In genomic region chr9:101463397-101463796, GRCh38 we compare ENCODE assay signal across 23 cellular contexts. TPM values are rescaled to one million over a fixed set of nuclear protein-coding genes. Genes with fewer than 3 reads are reported as not detected.
DNase-seq lines count a peak whose midpoint lies in the region; ATAC-seq and TF ChIP-seq lines count a peak whose summit lies in the region.
"Had no signal": no experiment of that assay in that cellular context is flagged by ENCODE, and none has a peak within 500 bp of the region (broad histone marks: within the 10 kb centered on the region; RNA-seq: fewer than 3 reads in every experiment).

No MANE protein-coding gene starts in this region.

- H3K36me3 ChIP-seq in neural progenitor cell = no peaks in the 10 kb centered on the region
- no peaks in the 10 kb centered on the region for H3K36me3 ChIP-seq in osteoblast (ENCODE audit: insufficient read depth, low read length)
- H3K36me3 ChIP-seq: heart right ventricle had no signal

- H4K20me1 ChIP-seq in neural progenitor cell (ENCODE audit: low read depth) (no peaks in the 10 kb centered on the region), osteoblast (ENCODE audit: insufficient read depth, low read length) (no peaks in the 10 kb centered on the region)

- H2AFZ ChIP-seq in neural progenitor cell (replicated peaks) (no peak overlapping the region), osteoblast (ENCODE audit: low read length) (no peak overlapping the region)

- TF ChIP-seq CTCF in HFFc6 (IDR thresholded peaks at IDR 0.05) (no peak), neural progenitor cell (IDR thresholded peaks at IDR 0.05) (no peak), osteoblast (IDR thresholded peaks at IDR 0.05; ENCODE audit: extremely low read depth, low read depth, low read length) (no peak)

- H3K27ac ChIP-seq in neural progenitor cell = no peak overlapping the region
- no peak overlapping the region for H3K27ac ChIP-seq in osteoblast (ENCODE audit: low read depth, low read length)
- H3K27ac ChIP-seq: heart right ventricle had no signal

- no peaks in the 10 kb centered on the region for H3F3A ChIP-seq in neural progenitor cell (ENCODE audit: low read depth)

- H3K27ac Mint-ChIP-seq in HFFc6 (peak overlapping the region; percentile 62), neural progenitor cell (no peak overlapping the region)
- H3K27ac Mint-ChIP-seq: CD8-positive, alpha-beta memory T cell; memory B cell; naive thymus-derived CD8-positive, alpha-beta T cell had no signal

- H3K4me3 Mint-ChIP-seq in HFFc6 (peak overlapping the region; percentile 56), neural progenitor cell (no peak overlapping the region)
- H3K4me3 Mint-ChIP-seq: CD8-positive, alpha-beta memory T cell; memory B cell; naive thymus-derived CD8-positive, alpha-beta T cell had no signal

- peak; percentile 27 for ATAC-seq in SK-N-SH treated with all-trans-retinoic acid at 6 μM for 48 hours
- no peak for ATAC-seq in left lobe of liver
- ATAC-seq: heart right ventricle; naive thymus-derived CD8-positive, alpha-beta T cell; Right ventricle myocardium inferior had no signal

- H3K4me1 Mint-ChIP-seq in HFFc6 (ENCODE audit: low read depth) = peaks cover 51% of the 10 kb centered on the region
- peaks cover 14% of the 10 kb centered on the region for H3K4me1 Mint-ChIP-seq in neural progenitor cell
- H3K4me1 Mint-ChIP-seq: CD8-positive, alpha-beta memory T cell; memory B cell; naive thymus-derived CD8-positive, alpha-beta T cell had no signal

- no peak overlapping the region for H3K4me3 ChIP-seq in neural progenitor cell
- no peak overlapping the region for H3K4me3 ChIP-seq in osteoblast (ENCODE audit: insufficient read depth, low read length)
- H3K4me3 ChIP-seq: heart right ventricle had no signal

- H3K79me2 ChIP-seq in neural progenitor cell (ENCODE audit: low read depth) (no peaks in the 10 kb centered on the region), osteoblast (ENCODE audit: insufficient read depth, low read length) (no peaks in the 10 kb centered on the region)

- no peaks in the 10 kb centered on the region for H3K9me3 Mint-ChIP-seq in HFFc6
- H3K9me3 Mint-ChIP-seq in neural progenitor cell = peaks cover 5% of the 10 kb centered on the region
- H3K9me3 Mint-ChIP-seq: CD8-positive, alpha-beta memory T cell; memory B cell; naive thymus-derived CD8-positive, alpha-beta T cell had no signal

- H3K27me3 Mint-ChIP-seq in HFFc6 (ENCODE audit: insufficient read depth) (no peaks in the 10 kb centered on the region; the same call in 1 of the 2 replicates), neural progenitor cell (ENCODE audit: insufficient read depth, low read depth) (peaks cover 5% of the 10 kb centered on the region)

- H3K9me3 ChIP-seq in neural progenitor cell (ENCODE audit: low read depth) = no peaks in the 10 kb centered on the region
- no peaks in the 10 kb centered on the region for H3K9me3 ChIP-seq in osteoblast (ENCODE audit: low read depth, low read length)
- H3K9me3 ChIP-seq: heart right ventricle had no signal

- no peak overlapping the region for H3K9ac ChIP-seq in neural progenitor cell

- H3K36me3 Mint-ChIP-seq in HFFc6 (ENCODE audit: low read depth) (no peaks in the 10 kb centered on the region), neural progenitor cell (peaks cover 4% of the 10 kb centered on the region)
- H3K36me3 Mint-ChIP-seq: CD8-positive, alpha-beta memory T cell; memory B cell; naive thymus-derived CD8-positive, alpha-beta T cell had no signal

- H3K27me3 ChIP-seq in neural progenitor cell (no peaks in the 10 kb centered on the region), osteoblast (ENCODE audit: insufficient read depth, low read length) (no peaks in the 10 kb centered on the region)

- H3K4me2 ChIP-seq in neural progenitor cell (no peak overlapping the region), osteoblast (ENCODE audit: insufficient read depth, low read length) (no peak overlapping the region)

- DNase-seq in EL (peak; percentile 54), HFFc6 (peak; percentile 57), fibroblast of gingiva (ENCODE audit: low read depth) (peak; percentile 45), neural progenitor cell (ENCODE audit: low spot score) (no peak), osteoblast (ENCODE audit: insufficient read length, low spot score, missing footprints) (no peak), NCI-H146 treated with DMSO at 0.1 percent for 48 hours (lab: John Stamatoyannopoulos, UW; ENCODE audit: unreplicated experiment) (no peak), left lobe of liver (ENCODE audit: low spot score) (no peak)
- DNase-seq: activated gamma-delta T cell; anterior cingulate cortex; CD8-positive, alpha-beta memory T cell; cortex of kidney; heart right ventricle; naive thymus-derived CD8-positive, alpha-beta T cell; NCI-H187; posterior cingulate gyrus; stimulated activated CD4-positive, alpha-beta T cell treated with anti-CD3 and anti-CD28 coated beads, Interleukin-4, amount 100 ng/mL, for 1 hour had no signal

- peaks cover 13% of the 10 kb centered on the region for H3K4me1 ChIP-seq in neural progenitor cell
- no peaks in the 10 kb centered on the region for H3K4me1 ChIP-seq in osteoblast (ENCODE audit: insufficient read depth, low read length)

TF ChIP-seq in SK-N-SH treated with all-trans-retinoic acid at 6 μM for 48 hours, 23 proteins besides CTCF, POLR2A, EP300 and RAD21:
- no peak for TF ChIP-seq ZC3H10 (CRISPR knock-in tag; IDR thresholded peaks at IDR 0.05)
- TF ChIP-seq PPARA (CRISPR knock-in tag; IDR thresholded peaks at IDR 0.05; ENCODE audit: borderline replicate concordance) = no peak
- TF ChIP-seq GLIS3 (CRISPR knock-in tag; IDR thresholded peaks at IDR 0.05) = no peak
- no peak for TF ChIP-seq CREB5 (CRISPR knock-in tag; IDR thresholded peaks at IDR 0.05; ENCODE audit: low read depth)
- no peak; the same call in none of the 2 replicates for TF ChIP-seq ZFP30 (CRISPR knock-in tag; IDR thresholded peaks at IDR 0.05)
- TF ChIP-seq CSRNP3 (CRISPR knock-in tag; IDR thresholded peaks at IDR 0.05) = no peak
- TF ChIP-seq ZNF70 (CRISPR knock-in tag; IDR thresholded peaks at IDR 0.05) = no peak
- TF ChIP-seq OSR1 (CRISPR knock-in tag; IDR thresholded peaks at IDR 0.05) = no peak
- no peak for TF ChIP-seq ZNF8 (CRISPR knock-in tag; IDR thresholded peaks at IDR 0.05)
- TF ChIP-seq TOX (CRISPR knock-in tag; IDR thresholded peaks at IDR 0.05; ENCODE audit: borderline replicate concordance) = no peak
- TF ChIP-seq TCF4 (CRISPR knock-in tag; IDR thresholded peaks at IDR 0.05; ENCODE audit: borderline replicate concordance) = no peak
- TF ChIP-seq RARB (CRISPR knock-in tag; IDR thresholded peaks at IDR 0.05) = no peak
- TF ChIP-seq PATZ1 (CRISPR knock-in tag; IDR thresholded peaks at IDR 0.05; ENCODE audit: borderline replicate concordance) = no peak
- no peak for TF ChIP-seq BACH2 (CRISPR knock-in tag; IDR thresholded peaks at IDR 0.05; ENCODE audit: borderline replicate concordance)
TF ChIP-seq in SK-N-SH treated with all-trans-retinoic acid at 6 μM for 48 hours: peak in this region for 0.

RNA-seq across cellular contexts. Expression of gene ALDOB, which starts 27.8 kb away (rescaled TPM):
- not detected for total RNA-seq in HFFc6 (2021; fragmentation: NEBNext Ultra II Directional; extraction: Animal tissue kit (Norgen Biotek cat#: 25700))
- not detected in 2 replicates for total RNA-seq in neural progenitor cell (ENCODE audit: low replicate concordance)
- total RNA-seq in osteoblast = not detected in 2 replicates
- 4,002 TPM for total RNA-seq in left lobe of liver
- total RNA-seq: CD8-positive, alpha-beta memory T cell; epithelial cell of proximal tubule; HT-29; naive thymus-derived CD8-positive, alpha-beta T cell; T-helper 1 cell treated with Interleukin-12 subunit alpha and Interleukin-12 subunit beta and Interleukin-4 antibody, amounts not matched to agents 30 ng/mL and 1 ng/mL, for 36 hours; temporal lobe had no signal

Comparison
In these comparisons a context has a peak if more than half of its experiments do, and no peak if none do; other contexts are left out.
1. DNase-seq: peak in EL (single experiment), HFFc6 (single experiment) and fibroblast of gingiva (single experiment); none in neural progenitor cell (single experiment), osteoblast (single experiment), NCI-H146 treated with DMSO at 0.1 percent for 48 hours (single experiment) and left lobe of liver (single experiment).
2. RNA of gene ALDOB, which starts 27.8 kb away (total RNA-seq): 4,002 TPM in left lobe of liver (single experiment); not detected in HFFc6, not detected in neural progenitor cell and not detected in osteoblast; every median in the first group is over 1,000 times any median in the second.